ENCODE assay signal across 9 cellular contexts in genomic region chr12:70609203-70609602, GRCh38. TPM values are rescaled to one million over a fixed set of nuclear protein-coding genes. Genes with fewer than 3 reads are reported as not detected.
DNase-seq lines count a peak whose midpoint lies in the region; ATAC-seq, FAIRE-seq and TF ChIP-seq lines count a peak whose summit lies in the region.
"Had no signal": no experiment of that assay in that cellular context is flagged by ENCODE, and none has a peak within 500 bp of the region (broad histone marks: within the 10 kb centered on the region; RNA-seq: fewer than 3 reads in every experiment).

No MANE protein-coding gene starts in this region.

- no peaks in the 10 kb centered on the region for H3K9me3 Mint-ChIP-seq in activated CD4-positive, alpha-beta T cell treated with anti-CD3 and anti-CD28 coated beads, Interleukin-2, amount 10 ng/mL, durations not matched to agents 7 days and 5 days

- H3K36me3 Mint-ChIP-seq in activated CD4-positive, alpha-beta T cell treated with anti-CD3 and anti-CD28 coated beads, Interleukin-2, amount 10 ng/mL, durations not matched to agents 7 days and 5 days (ENCODE audit: low read depth): no peaks in the 10 kb centered on the region

- peak overlapping the region; percentile 36 for H3K27ac Mint-ChIP-seq in activated CD4-positive, alpha-beta T cell treated with anti-CD3 and anti-CD28 coated beads, Interleukin-2, amount 10 ng/mL, durations not matched to agents 7 days and 5 days

- TF ChIP-seq CTCF in bronchial epithelial cell (IDR thresholded peaks at IDR 0.05; ENCODE audit: insufficient read depth, low read length, severe bottlenecking): no peak
- TF ChIP-seq CTCF in lower leg skin (IDR thresholded peaks at IDR 0.05): no peak
- no peak for TF ChIP-seq CTCF in thyroid gland (IDR thresholded peaks at IDR 0.05)

- POLR2A ChIA-PET in activated CD4-positive, alpha-beta T cell treated with anti-CD3 and anti-CD28 coated beads, Interleukin-2, amount 10 ng/mL, durations not matched to agents 7 days and 5 days (lab: Charles Lee): no interaction called here

- H3K4me1 ChIP-seq in thyroid gland: peaks cover 3 to 6% of the 10 kb centered on the region in 2 donors

- intact Hi-C loops in lower leg skin (cut with DNase I; ENCODE audit: low total_unique reads): no loop called here
- intact Hi-C loops in thyroid gland (cut with DNase I): no loop called here

- H3K9me3 ChIP-seq in thyroid gland: no peaks in the 10 kb centered on the region

- CTCF ChIA-PET in activated CD4-positive, alpha-beta T cell treated with anti-CD3 and anti-CD28 coated beads, Interleukin-2, amount 10 ng/mL, durations not matched to agents 7 days and 5 days (lab: Charles Lee): no interaction called here

- H3K27me3 ChIP-seq in bronchial epithelial cell (ENCODE audit: control insufficient read depth, insufficient read depth, low read length): peaks cover 3% of the 10 kb centered on the region
- no peaks in the 10 kb centered on the region for H3K27me3 ChIP-seq in thyroid gland

- ATAC-seq in GM18502 (IDR thresholded peaks at IDR 0.05; ENCODE audit: poor library complexity, unreplicated experiment): no peak

- H3K27ac ChIP-seq in thyroid gland: peak overlapping the region in 2 of 3 donors; percentile 17 to 34

- peak overlapping the region; percentile 54 for H3K4me3 ChIP-seq in bronchial epithelial cell (ENCODE audit: low read depth, low read length)
- H3K4me3 ChIP-seq in lower leg skin (ENCODE audit: low read depth, poor library complexity, severe bottlenecking): peak overlapping the region; percentile 44
- peak overlapping the region in 1 of 3 donors; percentile 33 for H3K4me3 ChIP-seq in thyroid gland (replicated peaks in 1 of 3)

- no peak for DNase-seq in activated CD4-positive, alpha-beta T cell treated with anti-CD3 and anti-CD28 coated beads, Interleukin-2, amount 10 ng/mL, durations not matched to agents 7 days and 5 days
- no peak for DNase-seq in activated CD4-positive, alpha-beta T cell treated with anti-CD3 and anti-CD28 coated beads, Interleukin-2, amount 50 U/mL, for 48 hours
- no peak for DNase-seq in bronchial epithelial cell (ENCODE audit: low read depth)
- DNase-seq in lower leg skin (ENCODE audit: low spot score in 2 of 2): no peak
- DNase-seq in thyroid gland: no peak
- no peak for DNase-seq in NCI-H226
- no peak for DNase-seq in GF-D8 (lab: John Stamatoyannopoulos, UW)
- DNase-seq: activated CD8-positive, alpha-beta memory T cell treated with anti-CD3 and anti-CD28 coated beads, Interleukin-2, amount 50 U/mL, for 48 hours had no signal

- H3K4me3 Mint-ChIP-seq in activated CD4-positive, alpha-beta T cell treated with anti-CD3 and anti-CD28 coated beads, Interleukin-2, amount 10 ng/mL, durations not matched to agents 7 days and 5 days: peak overlapping the region; percentile 40

- no peak for FAIRE-seq in bronchial epithelial cell (lab: Jason Lieb, UNC)

- TF ChIP-seq POLR2A in lower leg skin (IDR thresholded peaks at IDR 0.05) (no peak), thyroid gland (IDR thresholded peaks at IDR 0.05) (no peak)

- WGBS in lower leg skin, 2 donors: 76 to 85% methylated on average over 2 of the region's 2 CpGs
- 75 to 97% methylated on average over 2 of the region's 2 CpGs for WGBS in thyroid gland, 2 donors

- peaks cover 58% of the 10 kb centered on the region for H3K27me3 Mint-ChIP-seq in activated CD4-positive, alpha-beta T cell treated with anti-CD3 and anti-CD28 coated beads, Interleukin-2, amount 10 ng/mL, durations not matched to agents 7 days and 5 days

- peaks cover 7% of the 10 kb centered on the region for H3K4me1 Mint-ChIP-seq in activated CD4-positive, alpha-beta T cell treated with anti-CD3 and anti-CD28 coated beads, Interleukin-2, amount 10 ng/mL, durations not matched to agents 7 days and 5 days

- H3K36me3 ChIP-seq in bronchial epithelial cell (ENCODE audit: control insufficient read depth, insufficient read depth, low read length): no peaks in the 10 kb centered on the region
- no peaks in the 10 kb centered on the region for H3K36me3 ChIP-seq in thyroid gland

RNA-seq across cellular contexts. Expression of gene PTPRB, which starts 28.0 kb away (rescaled TPM):
- total RNA-seq in activated CD4-positive, alpha-beta T cell treated with anti-CD3 and anti-CD28 coated beads, Interleukin-2, amount 10 ng/mL, durations not matched to agents 7 days and 5 days: not detected
- total RNA-seq in bronchial epithelial cell (0.38 and 0.53 TPM in 2 replicates), lower leg skin (10 to 100 TPM in 1 of 4 donors, 1 to 10 TPM in 3; 2.9 to 12.1 (median 6.1) TPM), thyroid gland (10 to 100 TPM; 24.4 to 75.3 (median 36.2) TPM)
